Comparison of ENCODE assay signal across 1 cellular context in the genomic region with DNA sequence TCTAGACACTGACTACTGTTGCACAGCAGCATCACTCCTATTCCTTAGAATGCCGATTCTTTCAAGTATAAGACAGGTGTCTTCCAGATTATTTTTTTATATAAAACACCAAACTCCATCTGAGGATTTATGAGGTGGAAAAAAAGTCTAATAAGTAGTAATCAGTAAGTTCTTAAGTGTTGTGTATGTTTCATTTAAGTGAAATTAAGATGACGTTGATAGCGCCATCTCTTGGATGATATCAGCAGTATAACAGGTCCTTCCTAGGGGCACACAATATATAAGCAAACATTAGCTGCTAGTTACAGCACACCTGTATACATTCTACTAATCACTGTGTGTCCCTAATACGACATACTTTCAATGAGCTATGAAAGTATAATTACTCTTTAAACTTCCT.
TF ChIP-seq lines count a peak whose summit lies in the region.

No MANE protein-coding gene starts in this region.

TF ChIP-seq in GM12878, 131 proteins besides CTCF, POLR2A, EP300 and RAD21:
- TF ChIP-seq RBBP5 (conservative IDR thresholded peaks at IDR 0.05): no peak
- no peak for TF ChIP-seq EGR1 (IDR thresholded peaks at IDR 0.05; ENCODE audit: borderline replicate concordance in 1 of 2, low read depth in 2 of 2, low read length in 2 of 2)
- TF ChIP-seq ZNF207 (IDR thresholded peaks at IDR 0.05; ENCODE audit: borderline replicate concordance): no peak
- TF ChIP-seq, protein P1, sequence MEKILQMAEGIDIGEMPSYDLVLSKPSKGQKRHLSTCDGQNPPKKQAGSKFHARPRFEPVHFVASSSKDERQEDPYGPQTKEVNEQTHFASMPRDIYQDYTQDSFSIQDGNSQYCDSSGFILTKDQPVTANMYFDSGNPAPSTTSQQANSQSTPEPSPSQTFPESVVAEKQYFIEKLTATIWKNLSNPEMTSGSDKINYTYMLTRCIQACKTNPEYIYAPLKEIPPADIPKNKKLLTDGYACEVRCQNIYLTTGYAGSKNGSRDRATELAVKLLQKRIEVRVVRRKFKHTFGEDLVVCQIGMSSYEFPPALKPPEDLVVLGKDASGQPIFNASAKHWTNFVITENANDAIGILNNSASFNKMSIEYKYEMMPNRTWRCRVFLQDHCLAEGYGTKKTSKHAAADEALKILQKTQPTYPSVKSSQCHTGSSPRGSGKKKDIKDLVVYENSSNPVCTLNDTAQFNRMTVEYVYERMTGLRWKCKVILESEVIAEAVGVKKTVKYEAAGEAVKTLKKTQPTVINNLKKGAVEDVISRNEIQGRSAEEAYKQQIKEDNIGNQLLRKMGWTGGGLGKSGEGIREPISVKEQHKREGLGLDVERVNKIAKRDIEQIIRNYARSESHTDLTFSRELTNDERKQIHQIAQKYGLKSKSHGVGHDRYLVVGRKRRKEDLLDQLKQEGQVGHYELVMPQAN (conservative IDR thresholded peaks at IDR 0.05): no peak
- TF ChIP-seq, protein P2, sequence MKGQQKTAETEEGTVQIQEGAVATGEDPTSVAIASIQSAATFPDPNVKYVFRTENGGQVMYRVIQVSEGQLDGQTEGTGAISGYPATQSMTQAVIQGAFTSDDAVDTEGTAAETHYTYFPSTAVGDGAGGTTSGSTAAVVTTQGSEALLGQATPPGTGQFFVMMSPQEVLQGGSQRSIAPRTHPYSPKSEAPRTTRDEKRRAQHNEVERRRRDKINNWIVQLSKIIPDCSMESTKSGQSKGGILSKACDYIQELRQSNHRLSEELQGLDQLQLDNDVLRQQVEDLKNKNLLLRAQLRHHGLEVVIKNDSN (IDR thresholded peaks at IDR 0.05; ENCODE audit: borderline replicate concordance, extremely low read length, insufficient read depth, low read depth, low read length): no peak
- TF ChIP-seq CBX5 (IDR thresholded peaks at IDR 0.05; ENCODE audit: low read depth): no peak
- no peak for TF ChIP-seq ZNF217 (IDR thresholded peaks at IDR 0.05)
- TF ChIP-seq TARDBP (IDR thresholded peaks at IDR 0.05; ENCODE audit: borderline replicate concordance): no peak
- TF ChIP-seq MTA2 (IDR thresholded peaks at IDR 0.05; ENCODE audit: low read depth): no peak
- TF ChIP-seq, protein P3, sequence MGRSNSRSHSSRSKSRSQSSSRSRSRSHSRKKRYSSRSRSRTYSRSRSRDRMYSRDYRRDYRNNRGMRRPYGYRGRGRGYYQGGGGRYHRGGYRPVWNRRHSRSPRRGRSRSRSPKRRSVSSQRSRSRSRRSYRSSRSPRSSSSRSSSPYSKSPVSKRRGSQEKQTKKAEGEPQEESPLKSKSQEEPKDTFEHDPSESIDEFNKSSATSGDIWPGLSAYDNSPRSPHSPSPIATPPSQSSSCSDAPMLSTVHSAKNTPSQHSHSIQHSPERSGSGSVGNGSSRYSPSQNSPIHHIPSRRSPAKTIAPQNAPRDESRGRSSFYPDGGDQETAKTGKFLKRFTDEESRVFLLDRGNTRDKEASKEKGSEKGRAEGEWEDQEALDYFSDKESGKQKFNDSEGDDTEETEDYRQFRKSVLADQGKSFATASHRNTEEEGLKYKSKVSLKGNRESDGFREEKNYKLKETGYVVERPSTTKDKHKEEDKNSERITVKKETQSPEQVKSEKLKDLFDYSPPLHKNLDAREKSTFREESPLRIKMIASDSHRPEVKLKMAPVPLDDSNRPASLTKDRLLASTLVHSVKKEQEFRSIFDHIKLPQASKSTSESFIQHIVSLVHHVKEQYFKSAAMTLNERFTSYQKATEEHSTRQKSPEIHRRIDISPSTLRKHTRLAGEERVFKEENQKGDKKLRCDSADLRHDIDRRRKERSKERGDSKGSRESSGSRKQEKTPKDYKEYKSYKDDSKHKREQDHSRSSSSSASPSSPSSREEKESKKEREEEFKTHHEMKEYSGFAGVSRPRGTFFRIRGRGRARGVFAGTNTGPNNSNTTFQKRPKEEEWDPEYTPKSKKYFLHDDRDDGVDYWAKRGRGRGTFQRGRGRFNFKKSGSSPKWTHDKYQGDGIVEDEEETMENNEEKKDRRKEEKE (IDR thresholded peaks at IDR 0.05): no peak
- TF ChIP-seq BMI1 (IDR thresholded peaks at IDR 0.05; ENCODE audit: borderline replicate concordance): no peak
- TF ChIP-seq YY1 (IDR thresholded peaks at IDR 0.05; ENCODE audit: low read depth, low read length): no peak
